In genomic region chr2:228768818-228769217, GRCh38 we compare ENCODE assay signal across 15 cellular contexts.
DNase-seq lines count a peak whose midpoint lies in the region; ATAC-seq and TF ChIP-seq lines count a peak whose summit lies in the region.
"Had no signal": no experiment of that assay in that cellular context is flagged by ENCODE, and none has a peak within 500 bp of the region (broad histone marks: within the 10 kb centered on the region; RNA-seq: fewer than 3 reads in every experiment).

No MANE protein-coding gene starts in this region.

- 9% methylated on average over 1 of the region's 1 CpG for WGBS in mammary epithelial cell (ENCODE audit: low coverage, missing lambda C conversion rate)

- TF ChIP-seq CTCF in mammary epithelial cell (conservative IDR thresholded peaks at IDR 0.05 in 1 of 2, IDR thresholded peaks at IDR 0.05 in 1 of 2; ENCODE audit: extremely low read depth in 1 of 2, insufficient read depth in 1 of 2, low read depth in 1 of 2, low read length in 2 of 2): no peak

- in situ Hi-C loops in mammary epithelial cell (cut with MboI; ENCODE audit: low sequenced_read_pairs in 2 of 2): no loop called here

- ATAC-seq in HG02970 (IDR thresholded peaks at IDR 0.05; ENCODE audit: low FRiP score, unreplicated experiment) (no peak), left colon (no peak)
- ATAC-seq: activated CD4-positive, alpha-beta T cell treated with anti-CD3 and anti-CD28 coated beads for 36 hours; stimulated activated effector memory CD8-positive, alpha-beta T cell treated with anti-CD3 and anti-CD28 coated beads, Interleukin-12 subunit alpha, Interleukin-12 subunit beta, amount 100 ng/mL, for 72 hours had no signal

- H3K4me3 ChIP-seq in mammary epithelial cell (replicated peaks in 1 of 3; ENCODE audit: insufficient read depth in 1 of 3, low read depth in 2 of 3, low read length in 3 of 3): no peak overlapping the region

- H3K9me3 ChIP-seq in mammary epithelial cell (replicated peaks; ENCODE audit: insufficient read depth, low read length): no peaks in the 10 kb centered on the region
- H3K9me3 ChIP-seq: neutrophil had no signal

- peaks cover 2% of the 10 kb centered on the region for H3K27me3 ChIP-seq in mammary epithelial cell (ENCODE audit: insufficient read depth, low read length)
- H3K27me3 ChIP-seq: neutrophil had no signal

- no peaks in the 10 kb centered on the region for H3K4me1 ChIP-seq in mammary epithelial cell (ENCODE audit: insufficient read depth, low read length)

- H3K27ac ChIP-seq in mammary epithelial cell (ENCODE audit: insufficient read depth, low read depth, low read length): no peak overlapping the region
- H3K27ac ChIP-seq: neutrophil had no signal

- no peak overlapping the region for H2AFZ ChIP-seq in mammary epithelial cell (ENCODE audit: low read depth, low read length)

- no peaks in the 10 kb centered on the region for H3K36me3 ChIP-seq in mammary epithelial cell (ENCODE audit: insufficient read depth, low read length)
- H3K36me3 ChIP-seq: neutrophil had no signal

- CTCF ChIA-PET in mammary epithelial cell (lab: Charles Lee; ENCODE audit: low non-redundant PET): no interaction called here

- dilution Hi-C loops in mammary epithelial cell (cut with HindIII; ENCODE audit: low sequenced_read_pairs): no loop called here

- H3K79me2 ChIP-seq in mammary epithelial cell (ENCODE audit: insufficient read depth, low read length): no peaks in the 10 kb centered on the region

- no peaks in the 10 kb centered on the region for H4K20me1 ChIP-seq in mammary epithelial cell (ENCODE audit: insufficient read depth, low read length)

- peak; percentile 81 for DNase-seq in AG08395 (ENCODE audit: low spot score)
- peak; percentile 71 for DNase-seq in HT1080 (ENCODE audit: low read depth)
- DNase-seq in mammary epithelial cell: peak; percentile 45
- DNase-seq in kidney tubule cell (ENCODE audit: low spot score): peak; percentile 27
- no peak for DNase-seq in left colon
- DNase-seq in central memory CD4-positive, alpha-beta T cell: no peak
- no peak for DNase-seq in MV-4-11 (lab: John Stamatoyannopoulos, UW)
- DNase-seq: activated CD4-positive, alpha-beta T cell treated with anti-CD3 and anti-CD28 coated beads for 36 hours; CD4-positive, CD25-positive, alpha-beta regulatory T cell; glutamatergic neuron; NCI-H1417; NCI-H82 had no signal

- no TSS peak for BruUV-seq in mammary epithelial cell (replicated peaks; lab: Mats Ljungman, UMichigan)

- no peak overlapping the region for H3K9ac ChIP-seq in mammary epithelial cell (ENCODE audit: insufficient read depth, low read length)

- intact Hi-C loops in mammary epithelial cell (cut with micrococcal nuclease) (no loop called here), left colon (cut with DNase I, micrococcal nuclease) (no loop called here)

- no peak overlapping the region for H3K4me2 ChIP-seq in mammary epithelial cell (ENCODE audit: insufficient read depth, low read depth, low read length)

Comparison
In these comparisons a context has a peak if more than half of its experiments do, and no peak if none do; other contexts are left out.
1. DNase-seq: peak in AG08395 (single experiment), HT1080 (single experiment), mammary epithelial cell (single experiment) and kidney tubule cell (single experiment); none in left colon (0 of 2), central memory CD4-positive, alpha-beta T cell (single experiment) and MV-4-11 (single experiment).